ENCODE assay signal across 15 cellular contexts in the genomic region with DNA sequence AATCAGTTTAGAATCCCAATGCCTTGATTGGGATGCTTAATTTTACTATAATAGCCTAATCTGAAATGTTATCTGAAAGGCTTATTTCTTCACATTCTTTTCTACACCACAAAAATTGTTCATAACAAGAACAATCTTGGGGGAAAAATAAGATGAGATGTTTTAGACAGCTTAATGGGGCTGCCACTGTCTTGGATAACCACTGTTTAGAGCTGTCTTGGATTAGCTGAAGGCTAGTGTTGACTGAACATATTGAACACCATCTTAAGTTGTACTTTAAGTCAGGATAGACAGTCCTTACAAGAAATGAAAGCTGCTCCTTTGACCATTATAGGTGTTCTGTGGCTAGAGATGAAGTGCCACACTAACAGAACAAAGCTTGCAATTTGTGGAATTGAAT.
A peak's percentile ranks its signal among the peaks of the same experiment; 100 is the strongest.
DNase-seq lines count a peak whose midpoint lies in the region; TF ChIP-seq lines count a peak whose summit lies in the region.
"Had no signal": no experiment of that assay in that cellular context is flagged by ENCODE, and none has a peak within 500 bp of the region (broad histone marks: within the 10 kb centered on the region; RNA-seq: fewer than 3 reads in every experiment).

No MANE protein-coding gene starts in this region.

- no peak for TF ChIP-seq POLR2A in vagina (IDR thresholded peaks at IDR 0.05)

- dilution Hi-C loops in mammary epithelial cell (cut with HindIII; ENCODE audit: low sequenced_read_pairs), result no loop called here

- H4K20me1 ChIP-seq in mammary epithelial cell (ENCODE audit: insufficient read depth, low read length), result no peaks in the 10 kb centered on the region
- H4K20me1 ChIP-seq in osteoblast (ENCODE audit: insufficient read depth, low read length), result no peaks in the 10 kb centered on the region
- H4K20me1 ChIP-seq: BLaER1 treated with 17β-estradiol and CSF1 and Interleukin-3, amounts not matched to agents 10 nM and 100 nM had no signal

- H3K9me3 ChIP-seq in mammary epithelial cell (replicated peaks; ENCODE audit: insufficient read depth, low read length) (no peaks in the 10 kb centered on the region), osteoblast (ENCODE audit: low read depth, low read length) (no peaks in the 10 kb centered on the region), vagina (no peaks in the 10 kb centered on the region)
- H3K9me3 ChIP-seq: BLaER1 treated with 17β-estradiol and CSF1 and Interleukin-3, amounts not matched to agents 10 nM and 100 nM had no signal

- BruUV-seq in MCF 10A (replicated peaks; lab: Mats Ljungman, UMichigan), result no TSS peak
- BruUV-seq in mammary epithelial cell (replicated peaks; lab: Mats Ljungman, UMichigan), result no TSS peak

- POLR2A ChIA-PET in MCF 10A (lab: Yijun Ruan, JAX), result interaction anchor here (0.6 to 1.2 kb wide), 2 partner anchors 655 to 693 kb away, joined by 4 read pairs; no protein-coding TSS in a partner anchor

- H2AFZ ChIP-seq in mammary epithelial cell (ENCODE audit: low read depth, low read length) (no peak overlapping the region), osteoblast (ENCODE audit: low read length) (peak overlapping the region; percentile 40)
- H2AFZ ChIP-seq: GM23338 had no signal

- H3K27me3 Mint-ChIP-seq in MCF 10A (ENCODE audit: insufficient read depth, unreplicated experiment), result no peaks in the 10 kb centered on the region
- H3K27me3 Mint-ChIP-seq: CD4-positive, CD25-positive, alpha-beta regulatory T cell had no signal

- no peak overlapping the region for H3K4me3 ChIP-seq in mammary epithelial cell (replicated peaks in 1 of 3; ENCODE audit: insufficient read depth in 1 of 3, low read depth in 2 of 3, low read length in 3 of 3)
- no peak overlapping the region for H3K4me3 ChIP-seq in osteoblast (ENCODE audit: insufficient read depth, low read length)
- no peak overlapping the region for H3K4me3 ChIP-seq in vagina
- H3K4me3 ChIP-seq: BLaER1 treated with 17β-estradiol and CSF1 and Interleukin-3, amounts not matched to agents 10 nM and 100 nM; GM12878; GM23338 had no signal

- in situ Hi-C loops in mammary epithelial cell (cut with MboI; ENCODE audit: low sequenced_read_pairs in 2 of 2), result no loop called here

- H3K36me3 ChIP-seq in mammary epithelial cell (ENCODE audit: insufficient read depth, low read length) (no peaks in the 10 kb centered on the region), osteoblast (ENCODE audit: insufficient read depth, low read length) (no peaks in the 10 kb centered on the region), vagina (no peaks in the 10 kb centered on the region)
- H3K36me3 ChIP-seq: BLaER1 treated with 17β-estradiol and CSF1 and Interleukin-3, amounts not matched to agents 10 nM and 100 nM had no signal

- no peak overlapping the region for H3K27ac ChIP-seq in mammary epithelial cell (ENCODE audit: insufficient read depth, low read depth, low read length)
- H3K27ac ChIP-seq in caudate nucleus (ENCODE audit: low read depth, low read length), result peak overlapping the region; percentile 36
- no peak overlapping the region for H3K27ac ChIP-seq in osteoblast (ENCODE audit: low read depth, low read length)
- H3K27ac ChIP-seq in vagina, result no peak overlapping the region
- H3K27ac ChIP-seq: 22Rv1; BLaER1 treated with 17β-estradiol and CSF1 and Interleukin-3, amounts not matched to agents 10 nM and 100 nM had no signal

- no peak for DNase-seq in MCF 10A (ENCODE audit: unreplicated experiment)
- no peak for DNase-seq in mammary epithelial cell
- no peak for DNase-seq in caudate nucleus (lab: John Stamatoyannopoulos, UW)
- no peak for DNase-seq in osteoblast (ENCODE audit: insufficient read length, low spot score, missing footprints)
- no peak for DNase-seq in vagina (ENCODE audit: extremely low spot score in 2 of 2)
- no peak for DNase-seq in activated naive CD4-positive, alpha-beta T cell (lab: John Stamatoyannopoulos, UW)
- no peak for DNase-seq in hippocampal formation (lab: John Stamatoyannopoulos, UW)
- DNase-seq: ACHN; CD4-positive, CD25-positive, alpha-beta regulatory T cell; DMS53; H7 had no signal

- H3K27me3 ChIP-seq in mammary epithelial cell (ENCODE audit: insufficient read depth, low read length) (no peaks in the 10 kb centered on the region), osteoblast (ENCODE audit: insufficient read depth, low read length) (no peaks in the 10 kb centered on the region), vagina (no peaks in the 10 kb centered on the region)
- H3K27me3 ChIP-seq: BLaER1 treated with 17β-estradiol and CSF1 and Interleukin-3, amounts not matched to agents 10 nM and 100 nM had no signal

- no peaks in the 10 kb centered on the region for H3K79me2 ChIP-seq in mammary epithelial cell (ENCODE audit: insufficient read depth, low read length)
- no peaks in the 10 kb centered on the region for H3K79me2 ChIP-seq in osteoblast (ENCODE audit: insufficient read depth, low read length)

- H3K4me2 ChIP-seq in mammary epithelial cell (ENCODE audit: insufficient read depth, low read depth, low read length) (no peak overlapping the region), osteoblast (ENCODE audit: insufficient read depth, low read length) (no peak overlapping the region)
- H3K4me2 ChIP-seq: BLaER1 treated with 17β-estradiol and CSF1 and Interleukin-3, amounts not matched to agents 10 nM and 100 nM; GM23338 had no signal

- no peaks in the 10 kb centered on the region for H3K36me3 Mint-ChIP-seq in MCF 10A (ENCODE audit: insufficient read depth, unreplicated experiment)
- H3K36me3 Mint-ChIP-seq: CD4-positive, CD25-positive, alpha-beta regulatory T cell had no signal

- H3K9me3 Mint-ChIP-seq in MCF 10A (ENCODE audit: unreplicated experiment), result no peaks in the 10 kb centered on the region
- H3K9me3 Mint-ChIP-seq: GM23338 had no signal

- no peak overlapping the region for H3K4me3 Mint-ChIP-seq in MCF 10A (ENCODE audit: unreplicated experiment)
- H3K4me3 Mint-ChIP-seq: CD4-positive, CD25-positive, alpha-beta regulatory T cell; GM23338 had no signal

- peaks cover 21% of the 10 kb centered on the region for H3K4me1 Mint-ChIP-seq in MCF 10A (ENCODE audit: insufficient read depth, unreplicated experiment)
- H3K4me1 Mint-ChIP-seq: CD4-positive, CD25-positive, alpha-beta regulatory T cell had no signal

- H3K4me1 ChIP-seq in mammary epithelial cell (ENCODE audit: insufficient read depth, low read length), result no peaks in the 10 kb centered on the region
- peaks cover 27% of the 10 kb centered on the region for H3K4me1 ChIP-seq in osteoblast (ENCODE audit: insufficient read depth, low read length)
- no peaks in the 10 kb centered on the region for H3K4me1 ChIP-seq in vagina
- H3K4me1 ChIP-seq: BLaER1 treated with 17β-estradiol and CSF1 and Interleukin-3, amounts not matched to agents 10 nM and 100 nM had no signal

- H3K9ac ChIP-seq in mammary epithelial cell (ENCODE audit: insufficient read depth, low read length), result no peak overlapping the region
- H3K9ac ChIP-seq: BLaER1 treated with 17β-estradiol and CSF1 and Interleukin-3, amounts not matched to agents 10 nM and 100 nM had no signal

- TF ChIP-seq CTCF in MCF 10A (IDR thresholded peaks at IDR 0.05; ENCODE audit: unreplicated experiment) (no peak), mammary epithelial cell (conservative IDR thresholded peaks at IDR 0.05 in 1 of 2, IDR thresholded peaks at IDR 0.05 in 1 of 2; ENCODE audit: extremely low read depth in 1 of 2, insufficient read depth in 1 of 2, low read depth in 1 of 2, low read length in 2 of 2) (no peak), osteoblast (IDR thresholded peaks at IDR 0.05; ENCODE audit: extremely low read depth, low read depth, low read length) (no peak), vagina (IDR thresholded peaks at IDR 0.05) (no peak)

- H3K27ac Mint-ChIP-seq in MCF 10A (ENCODE audit: low read depth, unreplicated experiment), result peak overlapping the region; percentile 21
- H3K27ac Mint-ChIP-seq: CD4-positive, CD25-positive, alpha-beta regulatory T cell; GM23338 had no signal

- CTCF ChIA-PET in MCF 10A (lab: Yijun Ruan, JAX), result interaction anchor here (0.6 to 4.0 kb wide), 4 partner anchors 27 to 615 kb away, joined by 3 to 21 read pairs (median 5); no protein-coding TSS in a partner anchor
- CTCF ChIA-PET in mammary epithelial cell (lab: Charles Lee; ENCODE audit: low non-redundant PET), result no interaction called here

- intact Hi-C loops in MCF 10A (cut with micrococcal nuclease) (no loop called here), mammary epithelial cell (cut with micrococcal nuclease) (no loop called here), vagina (cut with DNase I) (no loop called here)
